22 cellular contexts compared by ENCODE assay signal in genomic region chr2:58640042-58640441, GRCh38.
DNase-seq lines count a peak whose midpoint lies in the region; ATAC-seq and TF ChIP-seq lines count a peak whose summit lies in the region.
"Had no signal": no experiment of that assay in that cellular context is flagged by ENCODE, and none has a peak within 500 bp of the region (broad histone marks: within the 10 kb centered on the region; RNA-seq: fewer than 3 reads in every experiment).

No MANE protein-coding gene starts in this region.

- H4K20me1 ChIP-seq in PC-3 (ENCODE audit: low read length), result no peaks in the 10 kb centered on the region
- H4K20me1 ChIP-seq: BLaER1 treated with 17β-estradiol and CSF1 and Interleukin-3, amounts not matched to agents 10 nM and 100 nM had no signal

- no peak for ATAC-seq in PC-3
- ATAC-seq: CD8-positive, alpha-beta T cell; HCT116 had no signal

- CTCF ChIA-PET in PC-3 (lab: Charles Lee), result interaction anchor here (0.6 kb wide), 1 partner anchor 69 kb away, joined by 3 read pairs; no protein-coding TSS in a partner anchor

- no peaks in the 10 kb centered on the region for H3K79me2 ChIP-seq in PC-3 (ENCODE audit: low read length)

- POLR2A ChIA-PET in PC-3 (lab: Charles Lee; ENCODE audit: unreplicated experiment), result no interaction called here

- peaks cover 5% of the 10 kb centered on the region for H3F3A ChIP-seq in PC-3 (ENCODE audit: low read length, unreplicated experiment)

- intact Hi-C loops in PC-3 (cut with micrococcal nuclease), result no loop called here

- no peak overlapping the region for H3K4me3 ChIP-seq in WERI-Rb-1 (ENCODE audit: low read depth, low read length)
- no peak overlapping the region for H3K4me3 ChIP-seq in PC-3 (ENCODE audit: low read length)
- H3K4me3 ChIP-seq: BLaER1 treated with 17β-estradiol and CSF1 and Interleukin-3, amounts not matched to agents 10 nM and 100 nM; GM23248; Peyer's patch; SJSA1 had no signal

- no peak overlapping the region for H3K27ac ChIP-seq in WERI-Rb-1
- H3K27ac ChIP-seq in PC-3 (ENCODE audit: low read length), result no peak overlapping the region
- H3K27ac ChIP-seq: BLaER1 treated with 17β-estradiol and CSF1 and Interleukin-3, amounts not matched to agents 10 nM and 100 nM; GM23248; KMS-11; Peyer's patch; SJSA1 had no signal

- H3K9me3 ChIP-seq in WERI-Rb-1 (ENCODE audit: severe bottlenecking) (no peaks in the 10 kb centered on the region), PC-3 (ENCODE audit: low read length) (no peaks in the 10 kb centered on the region)
- H3K9me3 ChIP-seq: BLaER1 treated with 17β-estradiol and CSF1 and Interleukin-3, amounts not matched to agents 10 nM and 100 nM; Peyer's patch; SJSA1 had no signal

- no peak overlapping the region for H3K4me2 ChIP-seq in PC-3 (ENCODE audit: low read length)
- H3K4me2 ChIP-seq: BLaER1 treated with 17β-estradiol and CSF1 and Interleukin-3, amounts not matched to agents 10 nM and 100 nM; KMS-11 had no signal

- H3K36me3 ChIP-seq in WERI-Rb-1 (no peaks in the 10 kb centered on the region), PC-3 (ENCODE audit: low read depth, low read length) (no peaks in the 10 kb centered on the region)
- H3K36me3 ChIP-seq: BLaER1 treated with 17β-estradiol and CSF1 and Interleukin-3, amounts not matched to agents 10 nM and 100 nM; Peyer's patch; SJSA1 had no signal

- no peaks in the 10 kb centered on the region for H3K9me2 ChIP-seq in PC-3 (replicated peaks; ENCODE audit: low read length)

- H3K4me1 ChIP-seq in PC-3 (ENCODE audit: insufficient read depth, low read length), result peaks cover 15% of the 10 kb centered on the region
- H3K4me1 ChIP-seq: BLaER1 treated with 17β-estradiol and CSF1 and Interleukin-3, amounts not matched to agents 10 nM and 100 nM; Peyer's patch had no signal

- DNase-seq in NCI-H510A treated with DMSO at 0.1 percent for 48 hours (lab: John Stamatoyannopoulos, UW) (peak; percentile 6), NCI-H510A (lab: John Stamatoyannopoulos, UW) (no peak), WERI-Rb-1 (peak; percentile 22), iPS-NIHi7 (ENCODE audit: extremely low spot score) (peak; percentile 20), COLO668 (lab: John Stamatoyannopoulos, UW; ENCODE audit: unreplicated experiment) (no peak), PC-3 (no peak), pons (ENCODE audit: low spot score) (no peak)
- no peak for DNase-seq in activated T-cell treated with anti-CD3 and anti-CD28 coated beads, Interleukin-2, amount 50 U/mL, for 1 hour
- DNase-seq: 8988T; CD8-positive, alpha-beta T cell; EL; GM23248; NCI-H1105; NCI-H146; NCI-H2029 treated with DMSO at 0.1 percent for 48 hours; NCI-H2171 treated with DMSO at 0.1 percent for 48 hours; NCI-H748 treated with DMSO at 0.1 percent for 48 hours; Peyer's patch had no signal

- no peak overlapping the region for H3K9ac ChIP-seq in PC-3 (ENCODE audit: low read length)
- H3K9ac ChIP-seq: BLaER1 treated with 17β-estradiol and CSF1 and Interleukin-3, amounts not matched to agents 10 nM and 100 nM; GM23248; KMS-11 had no signal

- no TSS peak for BruUV-seq in PC-3 (replicated peaks; lab: Mats Ljungman, UMichigan)

- TF ChIP-seq CTCF in WERI-Rb-1 (IDR thresholded peaks at IDR 0.05; ENCODE audit: low read depth, low read length) (no peak), PC-3 (conservative IDR thresholded peaks at IDR 0.05; ENCODE audit: low read depth, low read length) (no peak)

- no peak overlapping the region for H2AFZ ChIP-seq in PC-3 (ENCODE audit: low read length)
- H2AFZ ChIP-seq: GM23248 had no signal

- H3K27me3 ChIP-seq in WERI-Rb-1 (ENCODE audit: insufficient read depth, low read depth, severe bottlenecking), result no peaks in the 10 kb centered on the region
- no peaks in the 10 kb centered on the region for H3K27me3 ChIP-seq in PC-3 (ENCODE audit: low read length)
- H3K27me3 ChIP-seq: BLaER1 treated with 17β-estradiol and CSF1 and Interleukin-3, amounts not matched to agents 10 nM and 100 nM; Peyer's patch; SJSA1 had no signal

Comparison
In these comparisons a context has a peak if more than half of its experiments do, and no peak if none do; other contexts are left out.
1. DNase-seq: peak in NCI-H510A treated with DMSO at 0.1 percent for 48 hours (single experiment), WERI-Rb-1 (single experiment) and iPS-NIHi7 (single experiment); none in NCI-H510A (single experiment), COLO668 (single experiment), PC-3 (single experiment), pons (single experiment) and activated T-cell treated with anti-CD3 and anti-CD28 coated beads, Interleukin-2, amount 50 U/mL, for 1 hour (single experiment).